3 cellular contexts compared by ENCODE assay signal in the genomic region with DNA sequence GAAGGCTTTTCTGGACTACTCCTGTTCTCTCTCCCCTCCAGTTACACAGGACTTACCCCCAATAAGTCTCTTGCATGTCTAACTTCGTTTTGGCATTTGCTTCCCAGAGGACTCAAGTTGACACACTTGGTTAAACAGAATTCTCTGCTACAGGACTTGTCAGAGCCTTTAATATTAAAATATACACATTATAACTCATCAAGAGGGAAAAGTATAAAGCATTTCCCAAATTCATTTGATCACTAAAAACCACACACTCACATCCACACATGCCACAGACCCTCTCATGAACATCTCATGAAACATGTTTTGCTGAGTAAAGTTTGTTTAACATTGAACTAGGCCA.
A peak's percentile ranks its signal among the peaks of the same experiment; 100 is the strongest.
TF ChIP-seq lines count a peak whose summit lies in the region.

No MANE protein-coding gene starts in this region.

TF ChIP-seq in SK-N-SH, 30 proteins besides CTCF, POLR2A, EP300 and RAD21:
- TF ChIP-seq, protein P1, sequence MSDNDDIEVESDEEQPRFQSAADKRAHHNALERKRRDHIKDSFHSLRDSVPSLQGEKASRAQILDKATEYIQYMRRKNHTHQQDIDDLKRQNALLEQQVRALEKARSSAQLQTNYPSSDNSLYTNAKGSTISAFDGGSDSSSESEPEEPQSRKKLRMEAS (IDR thresholded peaks at IDR 0.05; ENCODE audit: low read depth): no peak
- TF ChIP-seq SIN3A (IDR thresholded peaks at IDR 0.05; ENCODE audit: borderline replicate concordance, low read depth, low read length) (no peak), RXRA (IDR thresholded peaks at IDR 0.05; ENCODE audit: borderline replicate concordance, low read depth) (no peak), ELF1 (IDR thresholded peaks at IDR 0.05) (no peak)

TF ChIP-seq in SK-N-SH treated with all-trans-retinoic acid at 6 μM for 48 hours, 23 proteins besides CTCF, POLR2A, EP300 and RAD21:
- TF ChIP-seq, protein P2, sequence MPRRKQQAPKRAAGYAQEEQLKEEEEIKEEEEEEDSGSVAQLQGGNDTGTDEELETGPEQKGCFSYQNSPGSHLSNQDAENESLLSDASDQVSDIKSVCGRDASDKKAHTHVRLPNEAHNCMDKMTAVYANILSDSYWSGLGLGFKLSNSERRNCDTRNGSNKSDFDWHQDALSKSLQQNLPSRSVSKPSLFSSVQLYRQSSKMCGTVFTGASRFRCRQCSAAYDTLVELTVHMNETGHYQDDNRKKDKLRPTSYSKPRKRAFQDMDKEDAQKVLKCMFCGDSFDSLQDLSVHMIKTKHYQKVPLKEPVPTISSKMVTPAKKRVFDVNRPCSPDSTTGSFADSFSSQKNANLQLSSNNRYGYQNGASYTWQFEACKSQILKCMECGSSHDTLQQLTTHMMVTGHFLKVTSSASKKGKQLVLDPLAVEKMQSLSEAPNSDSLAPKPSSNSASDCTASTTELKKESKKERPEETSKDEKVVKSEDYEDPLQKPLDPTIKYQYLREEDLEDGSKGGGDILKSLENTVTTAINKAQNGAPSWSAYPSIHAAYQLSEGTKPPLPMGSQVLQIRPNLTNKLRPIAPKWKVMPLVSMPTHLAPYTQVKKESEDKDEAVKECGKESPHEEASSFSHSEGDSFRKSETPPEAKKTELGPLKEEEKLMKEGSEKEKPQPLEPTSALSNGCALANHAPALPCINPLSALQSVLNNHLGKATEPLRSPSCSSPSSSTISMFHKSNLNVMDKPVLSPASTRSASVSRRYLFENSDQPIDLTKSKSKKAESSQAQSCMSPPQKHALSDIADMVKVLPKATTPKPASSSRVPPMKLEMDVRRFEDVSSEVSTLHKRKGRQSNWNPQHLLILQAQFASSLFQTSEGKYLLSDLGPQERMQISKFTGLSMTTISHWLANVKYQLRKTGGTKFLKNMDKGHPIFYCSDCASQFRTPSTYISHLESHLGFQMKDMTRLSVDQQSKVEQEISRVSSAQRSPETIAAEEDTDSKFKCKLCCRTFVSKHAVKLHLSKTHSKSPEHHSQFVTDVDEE (CRISPR knock-in tag; IDR thresholded peaks at IDR 0.05): no peak
- TF ChIP-seq, protein P3, sequence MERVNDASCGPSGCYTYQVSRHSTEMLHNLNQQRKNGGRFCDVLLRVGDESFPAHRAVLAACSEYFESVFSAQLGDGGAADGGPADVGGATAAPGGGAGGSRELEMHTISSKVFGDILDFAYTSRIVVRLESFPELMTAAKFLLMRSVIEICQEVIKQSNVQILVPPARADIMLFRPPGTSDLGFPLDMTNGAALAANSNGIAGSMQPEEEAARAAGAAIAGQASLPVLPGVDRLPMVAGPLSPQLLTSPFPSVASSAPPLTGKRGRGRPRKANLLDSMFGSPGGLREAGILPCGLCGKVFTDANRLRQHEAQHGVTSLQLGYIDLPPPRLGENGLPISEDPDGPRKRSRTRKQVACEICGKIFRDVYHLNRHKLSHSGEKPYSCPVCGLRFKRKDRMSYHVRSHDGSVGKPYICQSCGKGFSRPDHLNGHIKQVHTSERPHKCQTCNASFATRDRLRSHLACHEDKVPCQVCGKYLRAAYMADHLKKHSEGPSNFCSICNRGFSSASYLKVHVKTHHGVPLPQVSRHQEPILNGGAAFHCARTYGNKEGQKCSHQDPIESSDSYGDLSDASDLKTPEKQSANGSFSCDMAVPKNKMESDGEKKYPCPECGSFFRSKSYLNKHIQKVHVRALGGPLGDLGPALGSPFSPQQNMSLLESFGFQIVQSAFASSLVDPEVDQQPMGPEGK (CRISPR knock-in tag; IDR thresholded peaks at IDR 0.05; ENCODE audit: borderline replicate concordance): no peak
- TF ChIP-seq, protein P4, sequence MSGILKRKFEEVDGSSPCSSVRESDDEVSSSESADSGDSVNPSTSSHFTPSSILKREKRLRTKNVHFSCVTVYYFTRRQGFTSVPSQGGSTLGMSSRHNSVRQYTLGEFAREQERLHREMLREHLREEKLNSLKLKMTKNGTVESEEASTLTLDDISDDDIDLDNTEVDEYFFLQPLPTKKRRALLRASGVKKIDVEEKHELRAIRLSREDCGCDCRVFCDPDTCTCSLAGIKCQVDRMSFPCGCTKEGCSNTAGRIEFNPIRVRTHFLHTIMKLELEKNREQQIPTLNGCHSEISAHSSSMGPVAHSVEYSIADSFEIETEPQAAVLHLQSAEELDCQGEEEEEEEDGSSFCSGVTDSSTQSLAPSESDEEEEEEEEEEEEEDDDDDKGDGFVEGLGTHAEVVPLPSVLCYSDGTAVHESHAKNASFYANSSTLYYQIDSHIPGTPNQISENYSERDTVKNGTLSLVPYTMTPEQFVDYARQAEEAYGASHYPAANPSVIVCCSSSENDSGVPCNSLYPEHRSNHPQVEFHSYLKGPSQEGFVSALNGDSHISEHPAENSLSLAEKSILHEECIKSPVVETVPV (CRISPR knock-in tag; IDR thresholded peaks at IDR 0.05): no peak
- TF ChIP-seq GLIS3 (CRISPR knock-in tag; IDR thresholded peaks at IDR 0.05) (no peak), ARNTL (CRISPR knock-in tag; IDR thresholded peaks at IDR 0.05; ENCODE audit: borderline replicate concordance, low read depth) (no peak), TCF4 (CRISPR knock-in tag; IDR thresholded peaks at IDR 0.05; ENCODE audit: borderline replicate concordance) (no peak), OSR1 (CRISPR knock-in tag; IDR thresholded peaks at IDR 0.05) (no peak), ZFP30 (CRISPR knock-in tag; IDR thresholded peaks at IDR 0.05) (no peak), ZFP3 (CRISPR knock-in tag; IDR thresholded peaks at IDR 0.05) (no peak), ZNF8 (CRISPR knock-in tag; IDR thresholded peaks at IDR 0.05) (no peak), BACH2 (CRISPR knock-in tag; IDR thresholded peaks at IDR 0.05; ENCODE audit: borderline replicate concordance) (no peak), ZNF70 (CRISPR knock-in tag; IDR thresholded peaks at IDR 0.05) (no peak), TOX (CRISPR knock-in tag; IDR thresholded peaks at IDR 0.05; ENCODE audit: borderline replicate concordance) (no peak), CSDC2 (CRISPR knock-in tag; IDR thresholded peaks at IDR 0.05) (no peak)
- TF ChIP-seq, protein P5, sequence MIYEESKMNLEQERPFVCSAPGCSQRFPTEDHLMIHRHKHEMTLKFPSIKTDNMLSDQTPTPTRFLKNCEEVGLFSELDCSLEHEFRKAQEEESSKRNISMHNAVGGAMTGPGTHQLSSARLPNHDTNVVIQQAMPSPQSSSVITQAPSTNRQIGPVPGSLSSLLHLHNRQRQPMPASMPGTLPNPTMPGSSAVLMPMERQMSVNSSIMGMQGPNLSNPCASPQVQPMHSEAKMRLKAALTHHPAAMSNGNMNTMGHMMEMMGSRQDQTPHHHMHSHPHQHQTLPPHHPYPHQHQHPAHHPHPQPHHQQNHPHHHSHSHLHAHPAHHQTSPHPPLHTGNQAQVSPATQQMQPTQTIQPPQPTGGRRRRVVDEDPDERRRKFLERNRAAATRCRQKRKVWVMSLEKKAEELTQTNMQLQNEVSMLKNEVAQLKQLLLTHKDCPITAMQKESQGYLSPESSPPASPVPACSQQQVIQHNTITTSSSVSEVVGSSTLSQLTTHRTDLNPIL (CRISPR knock-in tag; IDR thresholded peaks at IDR 0.05; ENCODE audit: low read depth): no peak
- TF ChIP-seq, protein P6, sequence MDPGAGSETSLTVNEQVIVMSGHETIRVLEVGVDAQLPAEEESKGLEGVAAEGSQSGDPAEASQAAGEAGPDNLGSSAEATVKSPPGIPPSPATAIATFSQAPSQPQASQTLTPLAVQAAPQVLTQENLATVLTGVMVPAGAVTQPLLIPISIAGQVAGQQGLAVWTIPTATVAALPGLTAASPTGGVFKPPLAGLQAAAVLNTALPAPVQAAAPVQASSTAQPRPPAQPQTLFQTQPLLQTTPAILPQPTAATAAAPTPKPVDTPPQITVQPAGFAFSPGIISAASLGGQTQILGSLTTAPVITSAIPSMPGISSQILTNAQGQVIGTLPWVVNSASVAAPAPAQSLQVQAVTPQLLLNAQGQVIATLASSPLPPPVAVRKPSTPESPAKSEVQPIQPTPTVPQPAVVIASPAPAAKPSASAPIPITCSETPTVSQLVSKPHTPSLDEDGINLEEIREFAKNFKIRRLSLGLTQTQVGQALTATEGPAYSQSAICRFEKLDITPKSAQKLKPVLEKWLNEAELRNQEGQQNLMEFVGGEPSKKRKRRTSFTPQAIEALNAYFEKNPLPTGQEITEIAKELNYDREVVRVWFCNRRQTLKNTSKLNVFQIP (CRISPR knock-in tag; IDR thresholded peaks at IDR 0.05; ENCODE audit: borderline replicate concordance, low read depth): no peak
TF ChIP-seq in SK-N-SH treated with all-trans-retinoic acid at 6 μM for 48 hours: peak in this region for 0.

TF ChIP-seq in K562, 482 proteins besides CTCF, POLR2A, EP300 and RAD21:
- peak; percentile 74 for TF ChIP-seq RBM25 (IDR thresholded peaks at IDR 0.05; ENCODE audit: low read depth, low read length, severe bottlenecking)
- TF ChIP-seq KAT8 (IDR thresholded peaks at IDR 0.05; ENCODE audit: low read depth): no peak
- no peak for TF ChIP-seq ZNF24 (IDR thresholded peaks at IDR 0.05)
- TF ChIP-seq PTRF (tag; IDR thresholded peaks at IDR 0.05): no peak
- TF ChIP-seq NR2F6 (CRISPR knock-in tag; IDR thresholded peaks at IDR 0.05): no peak
- TF ChIP-seq NFXL1 (CRISPR knock-in tag; IDR thresholded peaks at IDR 0.05): no peak
- TF ChIP-seq, protein P7, sequence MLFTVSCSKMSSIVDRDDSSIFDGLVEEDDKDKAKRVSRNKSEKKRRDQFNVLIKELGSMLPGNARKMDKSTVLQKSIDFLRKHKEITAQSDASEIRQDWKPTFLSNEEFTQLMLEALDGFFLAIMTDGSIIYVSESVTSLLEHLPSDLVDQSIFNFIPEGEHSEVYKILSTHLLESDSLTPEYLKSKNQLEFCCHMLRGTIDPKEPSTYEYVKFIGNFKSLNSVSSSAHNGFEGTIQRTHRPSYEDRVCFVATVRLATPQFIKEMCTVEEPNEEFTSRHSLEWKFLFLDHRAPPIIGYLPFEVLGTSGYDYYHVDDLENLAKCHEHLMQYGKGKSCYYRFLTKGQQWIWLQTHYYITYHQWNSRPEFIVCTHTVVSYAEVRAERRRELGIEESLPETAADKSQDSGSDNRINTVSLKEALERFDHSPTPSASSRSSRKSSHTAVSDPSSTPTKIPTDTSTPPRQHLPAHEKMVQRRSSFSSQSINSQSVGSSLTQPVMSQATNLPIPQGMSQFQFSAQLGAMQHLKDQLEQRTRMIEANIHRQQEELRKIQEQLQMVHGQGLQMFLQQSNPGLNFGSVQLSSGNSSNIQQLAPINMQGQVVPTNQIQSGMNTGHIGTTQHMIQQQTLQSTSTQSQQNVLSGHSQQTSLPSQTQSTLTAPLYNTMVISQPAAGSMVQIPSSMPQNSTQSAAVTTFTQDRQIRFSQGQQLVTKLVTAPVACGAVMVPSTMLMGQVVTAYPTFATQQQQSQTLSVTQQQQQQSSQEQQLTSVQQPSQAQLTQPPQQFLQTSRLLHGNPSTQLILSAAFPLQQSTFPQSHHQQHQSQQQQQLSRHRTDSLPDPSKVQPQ (CRISPR knock-in tag; IDR thresholded peaks at IDR 0.05; ENCODE audit: borderline replicate concordance): no peak
- TF ChIP-seq ZNF239 (CRISPR knock-in tag; IDR thresholded peaks at IDR 0.05): peak; percentile 98
